ENCODE assay signal across 23 cellular contexts in the genomic region with DNA sequence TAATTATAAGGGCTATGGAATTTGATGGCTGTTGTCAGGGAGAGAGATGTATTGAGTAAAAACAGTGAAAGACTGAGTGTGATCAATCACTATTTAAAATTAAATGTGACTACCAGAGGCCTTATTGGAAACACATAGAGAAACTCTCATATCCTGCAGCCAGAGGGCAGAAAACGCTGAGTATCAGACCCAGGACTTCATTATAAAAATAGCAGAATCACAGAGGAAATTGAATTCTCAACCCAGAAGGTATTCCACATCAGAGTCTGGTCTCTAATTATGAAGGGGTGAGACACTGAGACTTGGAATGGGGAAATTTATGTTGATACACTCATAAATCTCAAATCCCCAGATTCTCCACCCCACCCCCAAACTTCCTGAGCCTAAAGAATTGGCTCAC.
DNase-seq lines count a peak whose midpoint lies in the region; ATAC-seq and TF ChIP-seq lines count a peak whose summit lies in the region.
"Had no signal": no experiment of that assay in that cellular context is flagged by ENCODE, and none has a peak within 500 bp of the region (broad histone marks: within the 10 kb centered on the region; RNA-seq: fewer than 3 reads in every experiment).

No MANE protein-coding gene starts in this region.

- peaks cover 2% of the 10 kb centered on the region for H3K27me3 Mint-ChIP-seq in GM23338 (ENCODE audit: insufficient read depth, low read depth, poor library complexity)
- no peaks in the 10 kb centered on the region for H3K27me3 Mint-ChIP-seq in naive B cell
- H3K27me3 Mint-ChIP-seq: IgD-negative memory B cell had no signal

- H3K27me3 ChIP-seq in GM23338 (ENCODE audit: insufficient read depth): no peaks in the 10 kb centered on the region
- H3K27me3 ChIP-seq in effector memory CD4-positive, alpha-beta T cell (replicated peaks; ENCODE audit: control insufficient read depth, insufficient read depth, low read length, poor library complexity, severe bottlenecking): no peaks in the 10 kb centered on the region
- H3K27me3 ChIP-seq: body of pancreas, pancreas, suprapubic skin had no signal

- no peak overlapping the region for H3K4me2 ChIP-seq in GM23338
- H3K4me2 ChIP-seq in OCI-LY7 (ENCODE audit: low read length): no peak overlapping the region

- CTCF ChIA-PET in OCI-LY7 (lab: Charles Lee; ENCODE audit: unreplicated experiment): no interaction called here

- no peaks in the 10 kb centered on the region for H3F3A ChIP-seq in GM23338 (replicated peaks; ENCODE audit: low read depth)

- H3K9me2 ChIP-seq in GM23338 (ENCODE audit: insufficient read depth): peaks cover 11% of the 10 kb centered on the region
- H3K9me2 ChIP-seq in OCI-LY7 (ENCODE audit: insufficient read depth, low read length): no peaks in the 10 kb centered on the region

- H3K9me3 Mint-ChIP-seq in GM23338 (no peaks in the 10 kb centered on the region), naive B cell (no peaks in the 10 kb centered on the region)
- H3K9me3 Mint-ChIP-seq: activated T-cell treated with anti-CD3 and anti-CD28 coated beads, Interleukin-2, amount 50 U/mL, for 24 hours; IgD-negative memory B cell had no signal

- peak; percentile 31 to 55; a peak in 3 of 4 replicates for TF ChIP-seq CTCF in GM23338 (conservative IDR thresholded peaks at IDR 0.05; ENCODE audit: low read depth in 2 of 2)
- peak; percentile 31; the same call in 1 of the 2 replicates for TF ChIP-seq CTCF in OCI-LY7 (conservative IDR thresholded peaks at IDR 0.05; ENCODE audit: low read length)

- H3K4me1 Mint-ChIP-seq in GM23338 (peaks cover 11% of the 10 kb centered on the region), naive B cell (peaks cover 63 to 86% (median 66%) of the 10 kb centered on the region in 3 donors)

- intact Hi-C loops in OCI-LY7 (cut with micrococcal nuclease; ENCODE audit: unreplicated experiment): no loop called here

- H3K27ac ChIP-seq in GM23338 (ENCODE audit: low read depth) (0 out of 2 replicates have a peak overlapping the region, but pooled peaks have one; percentile 26), OCI-LY7 (ENCODE audit: low read depth, low read length, poor library complexity, severe bottlenecking) (no peak overlapping the region)
- no peak overlapping the region for H3K27ac ChIP-seq in effector memory CD4-positive, alpha-beta T cell (ENCODE audit: insufficient read depth, low read length, poor library complexity, severe bottlenecking)
- H3K27ac ChIP-seq: body of pancreas, pancreas, SK-N-MC, skin epidermis, suprapubic skin had no signal

- H3K36me3 ChIP-seq in GM23338 (ENCODE audit: insufficient read depth): no peaks in the 10 kb centered on the region; the same call in 1 of the 2 replicates
- no peaks in the 10 kb centered on the region for H3K36me3 ChIP-seq in OCI-LY7 (ENCODE audit: insufficient read depth, low read length)
- H3K36me3 ChIP-seq in effector memory CD4-positive, alpha-beta T cell (ENCODE audit: control insufficient read depth, insufficient read depth, low read length): no peaks in the 10 kb centered on the region
- H3K36me3 ChIP-seq: pancreas, suprapubic skin had no signal

- POLR2A ChIA-PET in OCI-LY7 (lab: Charles Lee): interaction anchor here (0.6 kb wide), 1 partner anchor 428 kb away, joined by 7 read pairs; no protein-coding TSS in a partner anchor

- no peak overlapping the region for H3K4me3 Mint-ChIP-seq in GM23338
- peak overlapping the region in 5 of 8 donors; percentile 64 to 84 (median 79) for H3K4me3 Mint-ChIP-seq in naive B cell
- H3K4me3 Mint-ChIP-seq: activated T-cell treated with anti-CD3 and anti-CD28 coated beads, Interleukin-2, amount 50 U/mL, for 24 hours; CD14-positive monocyte; IgD-negative memory B cell; T-helper 17 cell had no signal

- peaks cover 5% of the 10 kb centered on the region; the same call in 1 of the 2 replicates for H3K4me1 ChIP-seq in GM23338 (ENCODE audit: insufficient read depth)
- H3K4me1 ChIP-seq in OCI-LY7 (ENCODE audit: insufficient read depth, low read length, poor library complexity, severe bottlenecking): no peaks in the 10 kb centered on the region
- no peaks in the 10 kb centered on the region for H3K4me1 ChIP-seq in effector memory CD4-positive, alpha-beta T cell (ENCODE audit: control insufficient read depth, insufficient read depth, low read length, poor library complexity, severe bottlenecking)
- H3K4me1 ChIP-seq: body of pancreas, pancreas, suprapubic skin had no signal

- H3K4me3 ChIP-seq in GM23338 (no peak overlapping the region), OCI-LY7 (ENCODE audit: low read depth, low read length, poor library complexity, severe bottlenecking) (no peak overlapping the region)
- H3K4me3 ChIP-seq in effector memory CD4-positive, alpha-beta T cell (ENCODE audit: insufficient read depth, low read depth, low read length, poor library complexity, severe bottlenecking): no peak overlapping the region
- H3K4me3 ChIP-seq: body of pancreas, pancreas, SK-N-MC, skin epidermis, suprapubic skin had no signal

- DNase-seq in GM23338 (ENCODE audit: low spot score) (no peak), OCI-LY7 (ENCODE audit: low spot score) (no peak), dermis blood vessel endothelial cell (peak; percentile 35), naive B cell (no peak)
- no peak for DNase-seq in effector memory CD4-positive, alpha-beta T cell
- DNase-seq: activated CD4-positive, alpha-beta T cell treated with anti-CD3 and anti-CD28 coated beads for 1 hour; activated effector memory CD4-positive, alpha-beta T cell treated with anti-CD3 and anti-CD28 coated beads, Interleukin-2, amount 50 U/mL, for 16 hours; activated T-cell treated with anti-CD3 and anti-CD28 coated beads, Interleukin-2, amount 50 U/mL, for 24 hours; body of pancreas; mesenchymal stem cell; NCI-H446 treated with DMSO at 0.1 percent for 48 hours; pancreas; stimulated activated naive CD4-positive, alpha-beta T cell treated with Interleukin-2 at 50 U/mL for 16 hours; T-helper 17 cell had no signal

- no peak overlapping the region for H3K27ac Mint-ChIP-seq in GM23338
- H3K27ac Mint-ChIP-seq in naive B cell: peak overlapping the region in 4 of 6 donors; percentile 57 to 97 (median 88)
- H3K27ac Mint-ChIP-seq: activated T-cell treated with anti-CD3 and anti-CD28 coated beads, Interleukin-2, amount 50 U/mL, for 24 hours; CD14-positive monocyte; IgD-negative memory B cell; T-helper 17 cell had no signal

- BruUV-seq in OCI-LY7 (replicated peaks; lab: Mats Ljungman, UMichigan): no TSS peak

- ATAC-seq in GM23338 (no peak), naive B cell (ENCODE audit: low read depth in 2 of 2) (no peak), GM18511 (IDR thresholded peaks at IDR 0.05; ENCODE audit: unreplicated experiment) (no peak), GM19351 (IDR thresholded peaks at IDR 0.05; ENCODE audit: unreplicated experiment) (no peak), GM21825 (IDR thresholded peaks at IDR 0.05; ENCODE audit: unreplicated experiment) (no peak)
- ATAC-seq: body of pancreas, left lobe of liver, pancreas, T-helper 17 cell had no signal

- H3K9me3 ChIP-seq in OCI-LY7 (ENCODE audit: low read length): no peaks in the 10 kb centered on the region
- no peaks in the 10 kb centered on the region for H3K9me3 ChIP-seq in effector memory CD4-positive, alpha-beta T cell (ENCODE audit: control insufficient read depth, low read length)
- H3K9me3 ChIP-seq: body of pancreas, pancreas, suprapubic skin had no signal

- H2AFZ ChIP-seq in GM23338 (no peak overlapping the region), OCI-LY7 (ENCODE audit: low read length) (no peak overlapping the region)

- H3K79me2 ChIP-seq in GM23338 (replicated peaks; ENCODE audit: insufficient read depth) (no peaks in the 10 kb centered on the region), OCI-LY7 (ENCODE audit: insufficient read depth, low read depth, low read length) (no peaks in the 10 kb centered on the region)

- H4K20me1 ChIP-seq in GM23338 (replicated peaks; ENCODE audit: insufficient read depth) (no peaks in the 10 kb centered on the region), OCI-LY7 (ENCODE audit: insufficient read depth, low read length) (no peaks in the 10 kb centered on the region)

- H3K36me3 Mint-ChIP-seq in GM23338 (ENCODE audit: low read depth) (no peaks in the 10 kb centered on the region), naive B cell (peaks cover 16 to 27% of the 10 kb centered on the region in 2 donors)
- H3K36me3 Mint-ChIP-seq: CD14-positive monocyte had no signal

TF ChIP-seq in GM23338, 12 proteins besides CTCF, POLR2A, EP300 and RAD21:
- TF ChIP-seq NANOG (IDR thresholded peaks at IDR 0.05; ENCODE audit: borderline replicate concordance) (no peak), STAT1 (IDR thresholded peaks at IDR 0.05; ENCODE audit: unreplicated experiment) (no peak), EZH2 (IDR thresholded peaks at IDR 0.05; ENCODE audit: low read depth, unreplicated experiment) (no peak), POLR2AphosphoS5 (IDR thresholded peaks at IDR 0.05; ENCODE audit: low read depth) (no peak)
- TF ChIP-seq, protein P1, sequence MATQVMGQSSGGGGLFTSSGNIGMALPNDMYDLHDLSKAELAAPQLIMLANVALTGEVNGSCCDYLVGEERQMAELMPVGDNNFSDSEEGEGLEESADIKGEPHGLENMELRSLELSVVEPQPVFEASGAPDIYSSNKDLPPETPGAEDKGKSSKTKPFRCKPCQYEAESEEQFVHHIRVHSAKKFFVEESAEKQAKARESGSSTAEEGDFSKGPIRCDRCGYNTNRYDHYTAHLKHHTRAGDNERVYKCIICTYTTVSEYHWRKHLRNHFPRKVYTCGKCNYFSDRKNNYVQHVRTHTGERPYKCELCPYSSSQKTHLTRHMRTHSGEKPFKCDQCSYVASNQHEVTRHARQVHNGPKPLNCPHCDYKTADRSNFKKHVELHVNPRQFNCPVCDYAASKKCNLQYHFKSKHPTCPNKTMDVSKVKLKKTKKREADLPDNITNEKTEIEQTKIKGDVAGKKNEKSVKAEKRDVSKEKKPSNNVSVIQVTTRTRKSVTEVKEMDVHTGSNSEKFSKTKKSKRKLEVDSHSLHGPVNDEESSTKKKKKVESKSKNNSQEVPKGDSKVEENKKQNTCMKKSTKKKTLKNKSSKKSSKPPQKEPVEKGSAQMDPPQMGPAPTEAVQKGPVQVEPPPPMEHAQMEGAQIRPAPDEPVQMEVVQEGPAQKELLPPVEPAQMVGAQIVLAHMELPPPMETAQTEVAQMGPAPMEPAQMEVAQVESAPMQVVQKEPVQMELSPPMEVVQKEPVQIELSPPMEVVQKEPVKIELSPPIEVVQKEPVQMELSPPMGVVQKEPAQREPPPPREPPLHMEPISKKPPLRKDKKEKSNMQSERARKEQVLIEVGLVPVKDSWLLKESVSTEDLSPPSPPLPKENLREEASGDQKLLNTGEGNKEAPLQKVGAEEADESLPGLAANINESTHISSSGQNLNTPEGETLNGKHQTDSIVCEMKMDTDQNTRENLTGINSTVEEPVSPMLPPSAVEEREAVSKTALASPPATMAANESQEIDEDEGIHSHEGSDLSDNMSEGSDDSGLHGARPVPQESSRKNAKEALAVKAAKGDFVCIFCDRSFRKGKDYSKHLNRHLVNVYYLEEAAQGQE (IDR thresholded peaks at IDR 0.05; ENCODE audit: unreplicated experiment): no peak
